Comparison of ENCODE assay signal across 1 cellular context in the genomic region with DNA sequence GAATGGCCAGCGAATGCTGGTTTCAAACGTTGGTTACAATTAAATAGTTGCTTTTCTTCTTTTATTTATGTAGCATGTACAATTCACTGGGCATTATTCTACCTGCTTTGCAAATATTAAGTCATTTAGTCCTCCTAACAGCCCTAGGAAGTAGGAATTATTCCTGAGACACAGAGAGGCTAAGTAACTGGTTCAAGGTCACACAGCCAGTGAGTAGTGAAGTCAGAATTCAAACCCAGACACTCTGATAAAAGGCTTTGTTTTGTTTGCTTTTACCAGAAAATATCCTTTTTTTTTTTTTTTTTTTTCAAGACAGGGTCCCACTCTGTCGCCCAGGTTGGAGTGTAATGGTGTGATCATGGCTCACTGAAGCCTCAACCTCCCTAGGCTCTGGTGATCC.
TF ChIP-seq lines count a peak whose summit lies in the region.

No MANE protein-coding gene starts in this region.

TF ChIP-seq in K562, 482 proteins besides CTCF, POLR2A, EP300 and RAD21:
- TF ChIP-seq, protein P1, sequence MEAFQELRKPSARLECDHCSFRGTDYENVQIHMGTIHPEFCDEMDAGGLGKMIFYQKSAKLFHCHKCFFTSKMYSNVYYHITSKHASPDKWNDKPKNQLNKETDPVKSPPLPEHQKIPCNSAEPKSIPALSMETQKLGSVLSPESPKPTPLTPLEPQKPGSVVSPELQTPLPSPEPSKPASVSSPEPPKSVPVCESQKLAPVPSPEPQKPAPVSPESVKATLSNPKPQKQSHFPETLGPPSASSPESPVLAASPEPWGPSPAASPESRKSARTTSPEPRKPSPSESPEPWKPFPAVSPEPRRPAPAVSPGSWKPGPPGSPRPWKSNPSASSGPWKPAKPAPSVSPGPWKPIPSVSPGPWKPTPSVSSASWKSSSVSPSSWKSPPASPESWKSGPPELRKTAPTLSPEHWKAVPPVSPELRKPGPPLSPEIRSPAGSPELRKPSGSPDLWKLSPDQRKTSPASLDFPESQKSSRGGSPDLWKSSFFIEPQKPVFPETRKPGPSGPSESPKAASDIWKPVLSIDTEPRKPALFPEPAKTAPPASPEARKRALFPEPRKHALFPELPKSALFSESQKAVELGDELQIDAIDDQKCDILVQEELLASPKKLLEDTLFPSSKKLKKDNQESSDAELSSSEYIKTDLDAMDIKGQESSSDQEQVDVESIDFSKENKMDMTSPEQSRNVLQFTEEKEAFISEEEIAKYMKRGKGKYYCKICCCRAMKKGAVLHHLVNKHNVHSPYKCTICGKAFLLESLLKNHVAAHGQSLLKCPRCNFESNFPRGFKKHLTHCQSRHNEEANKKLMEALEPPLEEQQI (IDR thresholded peaks at IDR 0.05): no peak
- TF ChIP-seq ZNF124 (CRISPR knock-in tag; IDR thresholded peaks at IDR 0.05) (no peak), RBM25 (IDR thresholded peaks at IDR 0.05; ENCODE audit: low read depth, low read length, severe bottlenecking) (peak; percentile 62), ZFP36 (IDR thresholded peaks at IDR 0.05; ENCODE audit: low read depth, low read length, partially characterized antibody) (peak; percentile 59), FUS (optimal IDR thresholded peaks at IDR 0.05; ENCODE audit: low read depth, low read length) (no peak), DPF2 (IDR thresholded peaks at IDR 0.05) (no peak)
- TF ChIP-seq, protein P2, sequence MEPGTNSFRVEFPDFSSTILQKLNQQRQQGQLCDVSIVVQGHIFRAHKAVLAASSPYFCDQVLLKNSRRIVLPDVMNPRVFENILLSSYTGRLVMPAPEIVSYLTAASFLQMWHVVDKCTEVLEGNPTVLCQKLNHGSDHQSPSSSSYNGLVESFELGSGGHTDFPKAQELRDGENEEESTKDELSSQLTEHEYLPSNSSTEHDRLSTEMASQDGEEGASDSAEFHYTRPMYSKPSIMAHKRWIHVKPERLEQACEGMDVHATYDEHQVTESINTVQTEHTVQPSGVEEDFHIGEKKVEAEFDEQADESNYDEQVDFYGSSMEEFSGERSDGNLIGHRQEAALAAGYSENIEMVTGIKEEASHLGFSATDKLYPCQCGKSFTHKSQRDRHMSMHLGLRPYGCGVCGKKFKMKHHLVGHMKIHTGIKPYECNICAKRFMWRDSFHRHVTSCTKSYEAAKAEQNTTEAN (CRISPR knock-in tag; IDR thresholded peaks at IDR 0.05): no peak
- TF ChIP-seq, protein P3, sequence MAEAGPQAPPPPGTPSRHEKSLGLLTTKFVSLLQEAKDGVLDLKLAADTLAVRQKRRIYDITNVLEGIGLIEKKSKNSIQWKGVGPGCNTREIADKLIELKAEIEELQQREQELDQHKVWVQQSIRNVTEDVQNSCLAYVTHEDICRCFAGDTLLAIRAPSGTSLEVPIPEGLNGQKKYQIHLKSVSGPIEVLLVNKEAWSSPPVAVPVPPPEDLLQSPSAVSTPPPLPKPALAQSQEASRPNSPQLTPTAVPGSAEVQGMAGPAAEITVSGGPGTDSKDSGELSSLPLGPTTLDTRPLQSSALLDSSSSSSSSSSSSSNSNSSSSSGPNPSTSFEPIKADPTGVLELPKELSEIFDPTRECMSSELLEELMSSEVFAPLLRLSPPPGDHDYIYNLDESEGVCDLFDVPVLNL (CRISPR knock-in tag; IDR thresholded peaks at IDR 0.05; ENCODE audit: low read depth): no peak
- TF ChIP-seq, protein P4, sequence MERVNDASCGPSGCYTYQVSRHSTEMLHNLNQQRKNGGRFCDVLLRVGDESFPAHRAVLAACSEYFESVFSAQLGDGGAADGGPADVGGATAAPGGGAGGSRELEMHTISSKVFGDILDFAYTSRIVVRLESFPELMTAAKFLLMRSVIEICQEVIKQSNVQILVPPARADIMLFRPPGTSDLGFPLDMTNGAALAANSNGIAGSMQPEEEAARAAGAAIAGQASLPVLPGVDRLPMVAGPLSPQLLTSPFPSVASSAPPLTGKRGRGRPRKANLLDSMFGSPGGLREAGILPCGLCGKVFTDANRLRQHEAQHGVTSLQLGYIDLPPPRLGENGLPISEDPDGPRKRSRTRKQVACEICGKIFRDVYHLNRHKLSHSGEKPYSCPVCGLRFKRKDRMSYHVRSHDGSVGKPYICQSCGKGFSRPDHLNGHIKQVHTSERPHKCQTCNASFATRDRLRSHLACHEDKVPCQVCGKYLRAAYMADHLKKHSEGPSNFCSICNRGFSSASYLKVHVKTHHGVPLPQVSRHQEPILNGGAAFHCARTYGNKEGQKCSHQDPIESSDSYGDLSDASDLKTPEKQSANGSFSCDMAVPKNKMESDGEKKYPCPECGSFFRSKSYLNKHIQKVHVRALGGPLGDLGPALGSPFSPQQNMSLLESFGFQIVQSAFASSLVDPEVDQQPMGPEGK (CRISPR knock-in tag; IDR thresholded peaks at IDR 0.05; ENCODE audit: borderline replicate concordance): no peak
TF ChIP-seq in K562: peak in this region for 2.
